Comparison of ENCODE assay signal across 24 cellular contexts in the genomic region with DNA sequence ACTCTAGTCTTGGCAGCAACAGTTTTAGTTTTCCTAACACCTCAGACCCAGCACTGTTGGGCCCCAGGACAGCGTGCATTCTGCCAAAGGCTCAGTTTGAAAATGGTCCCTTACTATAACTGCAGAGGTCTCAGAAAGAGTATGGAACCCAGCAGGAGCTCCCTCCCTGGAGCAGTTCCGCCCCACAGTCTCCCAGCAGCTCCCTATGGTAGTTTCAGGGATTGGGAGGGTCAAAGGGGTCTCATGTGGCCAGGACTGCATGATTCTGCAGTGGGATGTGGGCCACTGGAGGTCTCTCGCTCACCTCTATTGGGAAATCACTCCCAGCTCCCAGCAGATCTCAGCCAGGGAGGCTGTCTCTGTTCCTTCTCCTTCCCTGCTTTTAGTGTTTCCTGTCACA. TPM values are rescaled to one million over a fixed set of nuclear protein-coding genes. Genes with fewer than 3 reads are reported as not detected.
DNase-seq lines count a peak whose midpoint lies in the region; ATAC-seq, FAIRE-seq and TF ChIP-seq lines count a peak whose summit lies in the region.
"Had no signal": no experiment of that assay in that cellular context is flagged by ENCODE, and none has a peak within 500 bp of the region (broad histone marks: within the 10 kb centered on the region; RNA-seq: fewer than 3 reads in every experiment).

No MANE protein-coding gene starts in this region.

- CTCF ChIA-PET in CD4-positive, alpha-beta memory T cell (lab: Charles Lee; ENCODE audit: partially characterized antibody): interaction anchor here (0.9 to 3.5 kb wide), 8 partner anchors 11 to 83 kb away, joined by 3 to 19 read pairs (median 5); a partner anchor contains a TSS
- CTCF ChIA-PET in H1 (lab: Charles Lee; ENCODE audit: partially characterized antibody): interaction anchor here (0.8 to 2.7 kb wide), 15 partner anchors 10 to 373 kb away, joined by 3 to 16 read pairs (median 4); a partner anchor contains a TSS

- POLR2A ChIA-PET in CD4-positive, alpha-beta memory T cell (lab: Charles Lee; ENCODE audit: partially characterized antibody): interaction anchor here (1.0 to 6.5 kb wide), 2 partner anchors 10 to 12 kb away, joined by 4 to 52 read pairs; a partner anchor contains a TSS
- POLR2A ChIA-PET in H1 (lab: Charles Lee; ENCODE audit: partially characterized antibody): interaction anchor here (0.9 kb wide), 1 partner anchor 10 kb away, joined by 4 read pairs; no protein-coding TSS in a partner anchor

- no peak overlapping the region for H3K4me3 ChIP-seq in CD4-positive, alpha-beta memory T cell (ENCODE audit: low read length in 2 of 2)
- H3K4me3 ChIP-seq in H1 (ENCODE audit: extremely low read depth in 1 of 4, insufficient read depth in 2 of 4, low read depth in 3 of 4, low read length in 4 of 4) (no peak overlapping the region), osteoblast (ENCODE audit: insufficient read depth, low read length) (no peak overlapping the region)
- H3K4me3 ChIP-seq: A549, GM12878, HAP-1, Peyer's patch had no signal

- no peak overlapping the region for H4K91ac ChIP-seq in H1 (replicated peaks; ENCODE audit: insufficient read length, low read length)

- H2BK15ac ChIP-seq in H1 (ENCODE audit: low read length): no peak overlapping the region

- H2BK5ac ChIP-seq in H1 (ENCODE audit: low read depth, low read length): no peak overlapping the region

- no peak overlapping the region for H4K8ac ChIP-seq in H1 (ENCODE audit: extremely low read depth, insufficient read depth, low read length)

- H2BK120ac ChIP-seq in H1 (replicated peaks; ENCODE audit: low read depth, low read length): no peak overlapping the region

- H2AFZ ChIP-seq in H1 (ENCODE audit: low read length) (peak overlapping the region; percentile 35; the same call in 1 of the 2 replicates), osteoblast (ENCODE audit: low read length) (no peak overlapping the region)

- no peak overlapping the region for H2AK5ac ChIP-seq in H1 (ENCODE audit: low read depth, low read length)

- H3K36me3 ChIP-seq in CD4-positive, alpha-beta memory T cell (ENCODE audit: insufficient read depth, low read length): peaks cover 26% of the 10 kb centered on the region
- no peaks in the 10 kb centered on the region for H3K36me3 ChIP-seq in H1 (ENCODE audit: control insufficient read depth in 2 of 4, insufficient read depth in 4 of 4, low read length in 3 of 4)
- no peaks in the 10 kb centered on the region for H3K36me3 ChIP-seq in osteoblast (ENCODE audit: insufficient read depth, low read length)
- H3K36me3 ChIP-seq: HAP-1, Peyer's patch had no signal

- H3K79me2 ChIP-seq in H1 (ENCODE audit: control insufficient read depth in 1 of 2, insufficient read depth in 2 of 2, low read length in 2 of 2) (no peaks in the 10 kb centered on the region), osteoblast (ENCODE audit: insufficient read depth, low read length) (no peaks in the 10 kb centered on the region)

- ATAC-seq in T-helper 17 cell: no peak
- ATAC-seq: A549, SK-N-SH treated with all-trans-retinoic acid at 6 μM for 48 hours had no signal

- no peak overlapping the region for H3K4ac ChIP-seq in H1 (replicated peaks; ENCODE audit: insufficient read length, low read depth, low read length)

- no peak for TF ChIP-seq POLR2A in H1 (IDR thresholded peaks at IDR 0.05; ENCODE audit: control extremely low read depth in 1 of 2, low read depth in 2 of 2, low read length in 2 of 2)

- H3K23me2 ChIP-seq in H1 (ENCODE audit: low read depth, low read length): no peaks in the 10 kb centered on the region

- no peak for FAIRE-seq in H1 (lab: Jason Lieb, UNC)
- FAIRE-seq: A549, GM12878 had no signal

- no peaks in the 10 kb centered on the region for H3K27me3 Mint-ChIP-seq in CD4-positive, alpha-beta memory T cell
- H3K27me3 Mint-ChIP-seq in T-helper 17 cell: no peaks in the 10 kb centered on the region
- H3K27me3 Mint-ChIP-seq: B cell had no signal

- no peak for TF ChIP-seq RAD21 in H1 (IDR thresholded peaks at IDR 0.05 in 1 of 2, conservative IDR thresholded peaks at IDR 0.05 in 1 of 2; ENCODE audit: low read depth in 2 of 2, low read length in 2 of 2)

- H3K4me1 ChIP-seq in CD4-positive, alpha-beta memory T cell (ENCODE audit: insufficient read depth, low read length): peaks cover 89% of the 10 kb centered on the region
- H3K4me1 ChIP-seq in H1 (replicated peaks in 1 of 4; ENCODE audit: control insufficient read depth in 3 of 4, insufficient read depth in 4 of 4, low read length in 3 of 4) (peaks cover 0 to 7% (median 2%) of the 10 kb centered on the region in 4 experiments; a peak in 3 of 7 replicates), osteoblast (ENCODE audit: insufficient read depth, low read length) (no peaks in the 10 kb centered on the region)

- DNase-seq in CD4-positive, alpha-beta memory T cell: no peak
- DNase-seq in T-helper 17 cell (no peak), H1 (ENCODE audit: low read depth in 1 of 2, low spot score in 2 of 2) (no peak), osteoblast (ENCODE audit: insufficient read length, low spot score, missing footprints) (peak; percentile 41), NCI-H1436 (lab: John Stamatoyannopoulos, UW) (no peak), NCI-H524 treated with DMSO at 0.1 percent for 48 hours (lab: John Stamatoyannopoulos, UW) (no peak)
- DNase-seq in activated naive CD4-positive, alpha-beta T cell treated with anti-CD3 and anti-CD28 coated beads, Interleukin-2, amount 50 U/mL, for 16 hours: no peak
- DNase-seq: Caco-2, DMS 273 treated with DMSO at 0.1 percent for 48 hours, DND-41, KG1, NCI-H1092, NCI-H146, NCI-H2029 treated with DMSO at 0.1 percent for 48 hours, NCI-H526, Peyer's patch had no signal

- H3K27ac Mint-ChIP-seq in CD4-positive, alpha-beta memory T cell: peak overlapping the region in 4 of 7 donors; percentile 46 to 83 (median 80)
- peak overlapping the region; percentile 45 for H3K27ac Mint-ChIP-seq in T-helper 17 cell
- H3K27ac Mint-ChIP-seq: B cell, CD14-positive monocyte had no signal

- no peak overlapping the region for H3K23ac ChIP-seq in H1 (ENCODE audit: insufficient read length)

- no peak overlapping the region for H3K9ac ChIP-seq in H1 (replicated peaks in 1 of 4; ENCODE audit: extremely low read depth in 1 of 4, low read depth in 3 of 4, low read length in 3 of 4)

- H2BK20ac ChIP-seq in H1 (ENCODE audit: low read length): no peak overlapping the region

- peak overlapping the region in 2 of 8 donors; percentile 13 to 32 for H3K4me3 Mint-ChIP-seq in CD4-positive, alpha-beta memory T cell
- H3K4me3 Mint-ChIP-seq in T-helper 17 cell: peak overlapping the region; percentile 36
- H3K4me3 Mint-ChIP-seq: B cell, CD14-positive monocyte had no signal

- H3K18ac ChIP-seq in H1 (ENCODE audit: extremely low read depth, low read length): no peak overlapping the region

- no peak overlapping the region for H3K14ac ChIP-seq in H1 (ENCODE audit: insufficient read length)

- peaks cover 0 to 4% of the 10 kb centered on the region in 2 donors for H3K9me3 ChIP-seq in CD4-positive, alpha-beta memory T cell (ENCODE audit: control insufficient read depth in 1 of 2, low read length in 2 of 2)
- H3K9me3 ChIP-seq in T-helper 17 cell (ENCODE audit: control insufficient read depth, low read length, poor library complexity, severe bottlenecking) (no peaks in the 10 kb centered on the region), H1 (ENCODE audit: insufficient read depth in 2 of 2, low read depth in 1 of 2, low read length in 1 of 2) (no peaks in the 10 kb centered on the region), osteoblast (ENCODE audit: low read depth, low read length) (no peaks in the 10 kb centered on the region)

- no peak overlapping the region for H2BK12ac ChIP-seq in H1 (ENCODE audit: low read depth, low read length)

- H3K4me2 ChIP-seq in H1 (ENCODE audit: insufficient read depth in 1 of 2, low read depth in 2 of 2, low read length in 2 of 2) (no peak overlapping the region), osteoblast (ENCODE audit: insufficient read depth, low read length) (no peak overlapping the region)
- H3K4me2 ChIP-seq: A549 had no signal

- peaks cover 0 to 19% (median 14%) of the 10 kb centered on the region in 8 donors for H3K9me3 Mint-ChIP-seq in CD4-positive, alpha-beta memory T cell

- no peak for TF ChIP-seq EP300 in H1 (IDR thresholded peaks at IDR 0.05; ENCODE audit: borderline replicate concordance in 1 of 2, low read depth in 2 of 2, low read length in 2 of 2)

- no peaks in the 10 kb centered on the region for H3K27me3 ChIP-seq in CD4-positive, alpha-beta memory T cell (ENCODE audit: insufficient read depth, low read length)
- H3K27me3 ChIP-seq in H1 (replicated peaks in 1 of 4; ENCODE audit: control insufficient read depth in 3 of 4, extremely low read depth in 1 of 4, insufficient read depth in 3 of 4, low read length in 3 of 4) (no peaks in the 10 kb centered on the region), osteoblast (ENCODE audit: insufficient read depth, low read length) (no peaks in the 10 kb centered on the region)
- H3K27me3 ChIP-seq: Peyer's patch had no signal

- no peak overlapping the region for H4K5ac ChIP-seq in H1 (ENCODE audit: insufficient read length, low read depth, low read length)

- H4K20me1 ChIP-seq in H1 (replicated peaks in 1 of 2; ENCODE audit: control insufficient read depth in 1 of 2, insufficient read depth in 2 of 2, low read length in 2 of 2) (no peaks in the 10 kb centered on the region), osteoblast (ENCODE audit: insufficient read depth, low read length) (no peaks in the 10 kb centered on the region)

- no peak overlapping the region for H3K27ac ChIP-seq in CD4-positive, alpha-beta memory T cell (ENCODE audit: low read depth, low read length)
- H3K27ac ChIP-seq in H1 (ENCODE audit: low read depth, low read length): no peak overlapping the region
- no peak overlapping the region for H3K27ac ChIP-seq in osteoblast (ENCODE audit: low read depth, low read length)
- H3K27ac ChIP-seq: A549, Peyer's patch had no signal

- intact Hi-C loops in CD4-positive, alpha-beta memory T cell (cut with micrococcal nuclease): no loop called here

- WGBS in H1 (ENCODE audit: extremely low coverage in 1 of 2, insufficient coverage in 1 of 2, insufficient read length in 1 of 2, insufficient replicate concordance in 2 of 2, low coverage in 1 of 2, low lambda C conversion rate in 2 of 2, missing lambda C conversion rate in 1 of 2), 2 experiments: 91% methylated on average over 3 of the region's 3 CpGs; no CpG with 5 or more reads in 1 of the 2 experiments

- TF ChIP-seq CTCF in H1 (IDR thresholded peaks at IDR 0.05; ENCODE audit: control extremely low read depth in 1 of 3, insufficient read depth in 1 of 3, low read depth in 1 of 3, low read length in 3 of 3) (no peak), osteoblast (IDR thresholded peaks at IDR 0.05; ENCODE audit: extremely low read depth, low read depth, low read length) (no peak)

- no peak overlapping the region for H3K56ac ChIP-seq in H1 (replicated peaks; ENCODE audit: insufficient read length, low read depth, low read length)

- H3K4me1 Mint-ChIP-seq in CD4-positive, alpha-beta memory T cell: peaks cover 64 to 95% (median 76%) of the 10 kb centered on the region in 4 donors
- H3K4me1 Mint-ChIP-seq in T-helper 17 cell: peaks cover 62% of the 10 kb centered on the region
- H3K4me1 Mint-ChIP-seq: CD14-positive monocyte had no signal

- H3K79me1 ChIP-seq in H1 (ENCODE audit: low read depth, low read length): no peaks in the 10 kb centered on the region

- H3K36me3 Mint-ChIP-seq in CD4-positive, alpha-beta memory T cell: peaks cover 79 to 89% of the 10 kb centered on the region in 2 donors
- H3K36me3 Mint-ChIP-seq in T-helper 17 cell (ENCODE audit: low read depth): peaks cover 13% of the 10 kb centered on the region

RNA-seq across cellular contexts. Expression of a gene that starts 12.3 kb away (rescaled TPM):
- 100 to 1,000 TPM; 131 to 136 TPM for total RNA-seq in CD4-positive, alpha-beta memory T cell
- 100 to 1,000 TPM; 163 to 211 TPM for polyA plus RNA-seq in CD4-positive, alpha-beta memory T cell
- total RNA-seq in T-helper 17 cell (100 to 1,000 TPM in 1 of 2 donors, 10 to 100 TPM in 1; 96.6 to 124 TPM), osteoblast (not detected in 2 replicates)
- total RNA-seq in H1 (2021; fragmentation: NEBNext Ultra II Directional; extraction: Animal tissue kit (Norgen Biotek cat#: 25700)): not detected in 2 replicates
- not detected in 2 replicates for polyA plus RNA-seq in H1 (2011; rRNA removed)
- not detected for polyA plus RNA-seq in H1 (2011; cell fraction: cytosol; rRNA removed)
- polyA plus RNA-seq in H1 (2011; cell fraction: nucleus; rRNA removed): not detected
- not detected in 4 replicates for polyA plus RNA-seq in H1 (2012, experiment 1 of 2)
- not detected for polyA plus RNA-seq in H1 (2012, experiment 2 of 2)
- polyA plus RNA-seq in H1 (2013, experiment 1 of 2): not detected
- not detected for polyA plus RNA-seq in H1 (2013, experiment 2 of 2)
- not detected in 2 replicates for polyA minus RNA-seq in H1 (2011; rRNA and poly(A)+ RNA removed)
- not detected for polyA minus RNA-seq in H1 (2011; cell fraction: cytosol; rRNA and poly(A)+ RNA removed)
- polyA minus RNA-seq in H1 (2011; cell fraction: nucleus; rRNA and poly(A)+ RNA removed): not detected
- total RNA-seq: Caco-2, HT1080 had no signal

RNA-seq across cellular contexts. Expression of a gene that starts 54.4 kb away (rescaled TPM):
- not detected for total RNA-seq in CD4-positive, alpha-beta memory T cell
- under 1 TPM; 0.93 to 0.95 TPM for polyA plus RNA-seq in CD4-positive, alpha-beta memory T cell
- total RNA-seq in T-helper 17 cell: 1 to 10 TPM in 1 of 2 donors, under 1 TPM in 1; 0.73 to 1.4 TPM
- total RNA-seq in H1 (2021; fragmentation: NEBNext Ultra II Directional; extraction: Animal tissue kit (Norgen Biotek cat#: 25700)): not detected in 2 replicates
- not detected in 2 replicates for polyA plus RNA-seq in H1 (2011; rRNA removed)
- not detected for polyA plus RNA-seq in H1 (2011; cell fraction: cytosol; rRNA removed)
- polyA plus RNA-seq in H1 (2011; cell fraction: nucleus; rRNA removed): not detected
- polyA plus RNA-seq in H1 (2012, experiment 1 of 2): not detected in 4 replicates
- polyA plus RNA-seq in H1 (2012, experiment 2 of 2): not detected
- polyA plus RNA-seq in H1 (2013, experiment 1 of 2): not detected
- polyA plus RNA-seq in H1 (2013, experiment 2 of 2): not detected
- polyA minus RNA-seq in H1 (2011; rRNA and poly(A)+ RNA removed): not detected in 2 replicates
- not detected for polyA minus RNA-seq in H1 (2011; cell fraction: cytosol; rRNA and poly(A)+ RNA removed)
- not detected for polyA minus RNA-seq in H1 (2011; cell fraction: nucleus; rRNA and poly(A)+ RNA removed)
- total RNA-seq in osteoblast: not detected in 2 replicates
- total RNA-seq: B cell, HT1080, OCI-LY7 had no signal

Comparison
In these comparisons a context has a peak if more than half of its experiments do, and no peak if none do; other contexts are left out.
1. RNA of a gene that starts 12.3 kb away (total RNA-seq): 131 to 136 TPM in CD4-positive, alpha-beta memory T cell and 96.6 to 124 TPM in T-helper 17 cell; not detected in H1 and not detected in osteoblast; every median in the first group is over 10 times any median in the second.